1 cellular context compared by ENCODE assay signal in the genomic region with DNA sequence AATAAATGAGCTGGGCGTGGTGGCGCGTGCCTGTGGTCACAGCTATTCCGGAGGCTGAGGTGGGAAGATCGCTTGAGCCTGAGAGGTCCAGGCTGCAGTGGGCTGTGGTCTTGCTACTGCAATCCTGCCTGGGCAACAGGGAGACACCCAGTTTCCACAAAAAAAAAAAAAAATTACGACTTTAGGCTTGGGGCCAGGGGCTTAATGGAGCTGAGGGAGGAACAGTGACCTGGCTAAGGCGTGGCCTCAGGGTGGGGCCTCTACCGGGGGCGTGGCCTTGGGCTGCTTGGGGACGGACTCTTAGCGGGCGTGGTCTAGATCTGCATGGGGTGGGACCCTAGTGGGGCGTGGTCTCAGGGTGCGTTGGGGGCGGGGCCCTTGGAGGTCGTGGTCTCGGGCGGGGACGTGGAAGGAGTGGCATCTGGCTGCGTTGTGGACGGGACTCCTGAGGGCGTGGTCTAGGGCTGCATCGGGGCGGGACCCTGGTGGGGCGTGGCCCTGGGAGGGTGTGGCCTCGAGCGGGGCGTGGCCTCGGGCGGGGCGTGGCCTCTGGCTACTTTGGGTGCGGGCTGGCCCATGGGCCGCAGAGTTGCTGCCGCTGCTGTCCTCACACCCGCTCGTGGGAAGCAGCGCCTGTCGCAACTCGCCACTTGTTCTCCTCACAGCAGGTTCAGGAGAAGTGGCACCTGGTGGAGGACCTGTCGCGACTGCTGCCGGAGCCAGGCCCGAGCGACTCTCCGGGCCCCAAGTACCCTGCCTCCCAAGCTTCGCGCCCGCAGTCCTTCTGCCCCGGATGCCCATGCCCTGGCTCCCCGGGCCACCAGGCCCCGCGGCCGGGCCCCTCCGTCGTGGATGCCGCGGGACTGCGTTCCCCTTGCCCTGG.
TF ChIP-seq lines count a peak whose summit lies in the region.

No MANE protein-coding gene starts in this region.

TF ChIP-seq in K562, 482 proteins besides CTCF, POLR2A, EP300 and RAD21 (continued from another document and continues in another):
- no peak for TF ChIP-seq SFPQ (IDR thresholded peaks at IDR 0.05; ENCODE audit: low read depth, low read length)
- no peak for TF ChIP-seq ZNF764 (CRISPR knock-in tag; IDR thresholded peaks at IDR 0.05; ENCODE audit: low read depth)
- TF ChIP-seq, protein P1, sequence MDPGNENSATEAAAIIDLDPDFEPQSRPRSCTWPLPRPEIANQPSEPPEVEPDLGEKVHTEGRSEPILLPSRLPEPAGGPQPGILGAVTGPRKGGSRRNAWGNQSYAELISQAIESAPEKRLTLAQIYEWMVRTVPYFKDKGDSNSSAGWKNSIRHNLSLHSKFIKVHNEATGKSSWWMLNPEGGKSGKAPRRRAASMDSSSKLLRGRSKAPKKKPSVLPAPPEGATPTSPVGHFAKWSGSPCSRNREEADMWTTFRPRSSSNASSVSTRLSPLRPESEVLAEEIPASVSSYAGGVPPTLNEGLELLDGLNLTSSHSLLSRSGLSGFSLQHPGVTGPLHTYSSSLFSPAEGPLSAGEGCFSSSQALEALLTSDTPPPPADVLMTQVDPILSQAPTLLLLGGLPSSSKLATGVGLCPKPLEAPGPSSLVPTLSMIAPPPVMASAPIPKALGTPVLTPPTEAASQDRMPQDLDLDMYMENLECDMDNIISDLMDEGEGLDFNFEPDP (CRISPR knock-in tag; IDR thresholded peaks at IDR 0.05): no peak
- TF ChIP-seq POLR2G (IDR thresholded peaks at IDR 0.05; ENCODE audit: low read depth, low read length): peak; percentile 95
- no peak for TF ChIP-seq TAL1 (IDR thresholded peaks at IDR 0.05)
- TF ChIP-seq HMBOX1 (IDR thresholded peaks at IDR 0.05): no peak
- peak; percentile 68 for TF ChIP-seq ATF7 (IDR thresholded peaks at IDR 0.05)
- TF ChIP-seq NCOA6 (IDR thresholded peaks at IDR 0.05): no peak
- no peak for TF ChIP-seq MAFF (IDR thresholded peaks at IDR 0.05; ENCODE audit: low read length)
- peak; percentile 77 to 81 for TF ChIP-seq NRF1 (conservative IDR thresholded peaks at IDR 0.05 in 1 of 2, IDR thresholded peaks at IDR 0.05 in 1 of 2)
- TF ChIP-seq NR1H2 (CRISPR knock-in tag; IDR thresholded peaks at IDR 0.05): no peak
- peak; percentile 23 for TF ChIP-seq MYC (IDR thresholded peaks at IDR 0.05; ENCODE audit: low read depth, low read length)
- no peak for TF ChIP-seq MYC (CRISPR knock-in tag; IDR thresholded peaks at IDR 0.05; ENCODE audit: borderline replicate concordance, low read depth)
- no peak for TF ChIP-seq BCL6 (CRISPR knock-in tag; IDR thresholded peaks at IDR 0.05)
- TF ChIP-seq ZNF586 (CRISPR knock-in tag; conservative IDR thresholded peaks at IDR 0.05): no peak
- no peak for TF ChIP-seq DNMT1 (IDR thresholded peaks at IDR 0.05)
- TF ChIP-seq E2F3 (CRISPR knock-in tag; IDR thresholded peaks at IDR 0.05): no peak
- TF ChIP-seq WHSC1 (IDR thresholded peaks at IDR 0.05; ENCODE audit: low read length): no peak
- TF ChIP-seq MED1 (CRISPR knock-in tag; IDR thresholded peaks at IDR 0.05; ENCODE audit: borderline replicate concordance): no peak
- TF ChIP-seq, protein P2, sequence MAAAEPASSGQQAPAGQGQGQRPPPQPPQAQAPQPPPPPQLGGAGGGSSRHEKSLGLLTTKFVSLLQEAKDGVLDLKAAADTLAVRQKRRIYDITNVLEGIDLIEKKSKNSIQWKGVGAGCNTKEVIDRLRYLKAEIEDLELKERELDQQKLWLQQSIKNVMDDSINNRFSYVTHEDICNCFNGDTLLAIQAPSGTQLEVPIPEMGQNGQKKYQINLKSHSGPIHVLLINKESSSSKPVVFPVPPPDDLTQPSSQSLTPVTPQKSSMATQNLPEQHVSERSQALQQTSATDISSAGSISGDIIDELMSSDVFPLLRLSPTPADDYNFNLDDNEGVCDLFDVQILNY (CRISPR knock-in tag; IDR thresholded peaks at IDR 0.05): no peak
- no peak for TF ChIP-seq TGIF2 (CRISPR knock-in tag; IDR thresholded peaks at IDR 0.05)
- 0 out of 2 replicates have a peak, but pooled peaks have one; percentile 28 for TF ChIP-seq KAT7 (CRISPR knock-in tag; IDR thresholded peaks at IDR 0.05; ENCODE audit: borderline replicate concordance)
- TF ChIP-seq, protein P3, sequence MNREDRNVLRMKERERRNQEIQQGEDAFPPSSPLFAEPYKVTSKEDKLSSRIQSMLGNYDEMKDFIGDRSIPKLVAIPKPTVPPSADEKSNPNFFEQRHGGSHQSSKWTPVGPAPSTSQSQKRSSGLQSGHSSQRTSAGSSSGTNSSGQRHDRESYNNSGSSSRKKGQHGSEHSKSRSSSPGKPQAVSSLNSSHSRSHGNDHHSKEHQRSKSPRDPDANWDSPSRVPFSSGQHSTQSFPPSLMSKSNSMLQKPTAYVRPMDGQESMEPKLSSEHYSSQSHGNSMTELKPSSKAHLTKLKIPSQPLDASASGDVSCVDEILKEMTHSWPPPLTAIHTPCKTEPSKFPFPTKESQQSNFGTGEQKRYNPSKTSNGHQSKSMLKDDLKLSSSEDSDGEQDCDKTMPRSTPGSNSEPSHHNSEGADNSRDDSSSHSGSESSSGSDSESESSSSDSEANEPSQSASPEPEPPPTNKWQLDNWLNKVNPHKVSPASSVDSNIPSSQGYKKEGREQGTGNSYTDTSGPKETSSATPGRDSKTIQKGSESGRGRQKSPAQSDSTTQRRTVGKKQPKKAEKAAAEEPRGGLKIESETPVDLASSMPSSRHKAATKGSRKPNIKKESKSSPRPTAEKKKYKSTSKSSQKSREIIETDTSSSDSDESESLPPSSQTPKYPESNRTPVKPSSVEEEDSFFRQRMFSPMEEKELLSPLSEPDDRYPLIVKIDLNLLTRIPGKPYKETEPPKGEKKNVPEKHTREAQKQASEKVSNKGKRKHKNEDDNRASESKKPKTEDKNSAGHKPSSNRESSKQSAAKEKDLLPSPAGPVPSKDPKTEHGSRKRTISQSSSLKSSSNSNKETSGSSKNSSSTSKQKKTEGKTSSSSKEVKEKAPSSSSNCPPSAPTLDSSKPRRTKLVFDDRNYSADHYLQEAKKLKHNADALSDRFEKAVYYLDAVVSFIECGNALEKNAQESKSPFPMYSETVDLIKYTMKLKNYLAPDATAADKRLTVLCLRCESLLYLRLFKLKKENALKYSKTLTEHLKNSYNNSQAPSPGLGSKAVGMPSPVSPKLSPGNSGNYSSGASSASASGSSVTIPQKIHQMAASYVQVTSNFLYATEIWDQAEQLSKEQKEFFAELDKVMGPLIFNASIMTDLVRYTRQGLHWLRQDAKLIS (CRISPR knock-in tag; IDR thresholded peaks at IDR 0.05): 0 out of 2 replicates have a peak, but pooled peaks have one; percentile 55
- TF ChIP-seq BACH1 (tag; IDR thresholded peaks at IDR 0.05): no peak
- TF ChIP-seq RFX7 (CRISPR knock-in tag; IDR thresholded peaks at IDR 0.05): no peak
- 0 out of 2 replicates have a peak, but pooled peaks have one; percentile 34 for TF ChIP-seq ZNF76 (CRISPR knock-in tag; IDR thresholded peaks at IDR 0.05; ENCODE audit: borderline replicate concordance)
- TF ChIP-seq SETDB1 (IDR thresholded peaks at IDR 0.05; ENCODE audit: low read length): no peak
- TF ChIP-seq CHD1 (IDR thresholded peaks at IDR 0.05; ENCODE audit: low read length): no peak
- no peak for TF ChIP-seq KLF6 (CRISPR knock-in tag; IDR thresholded peaks at IDR 0.05; ENCODE audit: borderline replicate concordance)
- TF ChIP-seq TCF3 (CRISPR knock-in tag; IDR thresholded peaks at IDR 0.05): no peak; the same call in 1 of the 2 replicates
- TF ChIP-seq ZBTB5 (IDR thresholded peaks at IDR 0.05): no peak
- peak; percentile 77; the same call in 1 of the 2 replicates for TF ChIP-seq HNRNPL (IDR thresholded peaks at IDR 0.05; ENCODE audit: low read depth, low read length)
- no peak for TF ChIP-seq IRF1 (CRISPR knock-in tag; IDR thresholded peaks at IDR 0.05; ENCODE audit: borderline replicate concordance)
- TF ChIP-seq SUPT5H (IDR thresholded peaks at IDR 0.05): peak; percentile 81
- TF ChIP-seq GABPB1 (CRISPR knock-in tag; IDR thresholded peaks at IDR 0.05): peak; percentile 49
- TF ChIP-seq NCOA2 (IDR thresholded peaks at IDR 0.05; ENCODE audit: partially characterized antibody in 2 of 2): no peak
- TF ChIP-seq CBFA2T2 (conservative IDR thresholded peaks at IDR 0.05): no peak
- no peak for TF ChIP-seq FOXK1 (CRISPR knock-in tag; IDR thresholded peaks at IDR 0.05; ENCODE audit: borderline replicate concordance)
- TF ChIP-seq NKRF (IDR thresholded peaks at IDR 0.05; ENCODE audit: borderline replicate concordance): no peak; the same call in 1 of the 2 replicates
- no peak for TF ChIP-seq ZNF436 (CRISPR knock-in tag; IDR thresholded peaks at IDR 0.05)
- peak; percentile 64 for TF ChIP-seq CXXC5 (CRISPR knock-in tag; IDR thresholded peaks at IDR 0.05)
- no peak for TF ChIP-seq SIX5 (IDR thresholded peaks at IDR 0.05; ENCODE audit: borderline replicate concordance in 1 of 2, insufficient read depth in 1 of 2, low read depth in 1 of 2, low read length in 2 of 2)
- TF ChIP-seq SIN3B (IDR thresholded peaks at IDR 0.05; ENCODE audit: low read depth): no peak
- TF ChIP-seq U2AF2 (optimal IDR thresholded peaks at IDR 0.05; ENCODE audit: low read depth, low read length): no peak
